ENCODE assay signal across 1 cellular context in genomic region chr9:38018964-38019602, GRCh38.
TF ChIP-seq lines count a peak whose summit lies in the region.

No MANE protein-coding gene starts in this region.

TF ChIP-seq in HepG2, 621 proteins besides CTCF, POLR2A, EP300 and RAD21 (continued from another document):
- 0 out of 2 replicates have a peak, but pooled peaks have one; percentile 33 for TF ChIP-seq ZGPAT (CRISPR knock-in tag; IDR thresholded peaks at IDR 0.05)
- no peak for TF ChIP-seq ZFP37 (CRISPR knock-in tag; IDR thresholded peaks at IDR 0.05; ENCODE audit: borderline replicate concordance)
- TF ChIP-seq ZNF329 (CRISPR knock-in tag; IDR thresholded peaks at IDR 0.05; ENCODE audit: low read depth): no peak
- TF ChIP-seq ZSCAN20 (CRISPR knock-in tag; IDR thresholded peaks at IDR 0.05; ENCODE audit: borderline replicate concordance): no peak
- TF ChIP-seq SETDB1 (CRISPR knock-in tag; IDR thresholded peaks at IDR 0.05; ENCODE audit: borderline replicate concordance): no peak
- no peak for TF ChIP-seq LCORL (IDR thresholded peaks at IDR 0.05)
- no peak for TF ChIP-seq LCORL (CRISPR knock-in tag; IDR thresholded peaks at IDR 0.05)
- TF ChIP-seq KAT7 (CRISPR knock-in tag; IDR thresholded peaks at IDR 0.05; ENCODE audit: borderline replicate concordance): 0 out of 2 replicates have a peak, but pooled peaks have one; percentile 28
- TF ChIP-seq ZBED4 (CRISPR knock-in tag; IDR thresholded peaks at IDR 0.05; ENCODE audit: borderline replicate concordance): no peak
- no peak for TF ChIP-seq ZBTB25 (CRISPR knock-in tag; IDR thresholded peaks at IDR 0.05)
- no peak for TF ChIP-seq ZFP91 (CRISPR knock-in tag; IDR thresholded peaks at IDR 0.05; ENCODE audit: borderline replicate concordance)
- no peak for TF ChIP-seq PRPF4 (IDR thresholded peaks at IDR 0.05; ENCODE audit: low read depth, low read length, poor library complexity, severe bottlenecking)
- no peak for TF ChIP-seq ZNF546 (CRISPR knock-in tag; conservative IDR thresholded peaks at IDR 0.05)
- TF ChIP-seq NKX3-1 (CRISPR knock-in tag; IDR thresholded peaks at IDR 0.05): no peak
- no peak for TF ChIP-seq CAMTA2 (CRISPR knock-in tag; IDR thresholded peaks at IDR 0.05; ENCODE audit: borderline replicate concordance)
- TF ChIP-seq ZNF235 (CRISPR knock-in tag; IDR thresholded peaks at IDR 0.05; ENCODE audit: borderline replicate concordance): no peak
- TF ChIP-seq, protein P1, sequence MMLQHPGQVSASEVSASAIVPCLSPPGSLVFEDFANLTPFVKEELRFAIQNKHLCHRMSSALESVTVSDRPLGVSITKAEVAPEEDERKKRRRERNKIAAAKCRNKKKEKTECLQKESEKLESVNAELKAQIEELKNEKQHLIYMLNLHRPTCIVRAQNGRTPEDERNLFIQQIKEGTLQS (CRISPR knock-in tag; IDR thresholded peaks at IDR 0.05): 0 out of 2 replicates have a peak, but pooled peaks have one; percentile 44
